Comparison of ENCODE assay signal across 8 cellular contexts in genomic region chr7:114865564-114865963, GRCh38. TPM values are rescaled to one million over a fixed set of nuclear protein-coding genes. Genes with fewer than 3 reads are reported as not detected.
DNase-seq lines count a peak whose midpoint lies in the region; ATAC-seq and TF ChIP-seq lines count a peak whose summit lies in the region.

No MANE protein-coding gene starts in this region.

- ATAC-seq in GM19467 (IDR thresholded peaks at IDR 0.05; ENCODE audit: unreplicated experiment), result peak; percentile 92
- peak; percentile 94 for ATAC-seq in HG03575 (IDR thresholded peaks at IDR 0.05; ENCODE audit: extremely low read depth, insufficient number of reproducible peaks, low FRiP score, unreplicated experiment)
- ATAC-seq in left lung, result peak; percentile 93

- H3K9me3 ChIP-seq in breast epithelium, result no peaks in the 10 kb centered on the region
- H3K9me3 ChIP-seq in left lung, result no peaks in the 10 kb centered on the region

- H3K36me3 ChIP-seq in breast epithelium (no peaks in the 10 kb centered on the region), left lung (no peaks in the 10 kb centered on the region)

- TF ChIP-seq CTCF in breast epithelium (IDR thresholded peaks at IDR 0.05) (peak in 2 of 3 donors; percentile 28 to 57), left lung (IDR thresholded peaks at IDR 0.05) (peak; percentile 73 to 81)

- H3K4me3 ChIP-seq in breast epithelium (no peak overlapping the region), left lung (no peak overlapping the region)

- intact Hi-C loops in breast epithelium (cut with DNase I; ENCODE audit: low total_unique reads) (no loop called here), left lung (cut with DNase I) (loop anchor here in 1 of 2 donors (10.0 kb wide), 1 partner anchor 349 kb away; no protein-coding TSS in a partner anchor)

- H3K4me1 ChIP-seq in breast epithelium (no peaks in the 10 kb centered on the region), left lung (no peaks in the 10 kb centered on the region)

- DNase-seq in DMS53 treated with DMSO at 0.1 percent for 48 hours (lab: John Stamatoyannopoulos, UW; ENCODE audit: unreplicated experiment) (peak; percentile 50), UCSD-AML1 (lab: John Stamatoyannopoulos, UW; ENCODE audit: unreplicated experiment) (peak; percentile 13), breast epithelium (ENCODE audit: low spot score in 2 of 2) (no peak), left lung (peak; percentile 35 to 49), occipital lobe (lab: John Stamatoyannopoulos, UW) (no peak)
- DNase-seq in stimulated activated CD8-positive, alpha-beta memory T cell treated with anti-CD3 and anti-CD28 coated beads, Interleukin-15, amount 100 ng/mL, for 1 hour (ENCODE audit: low read depth), result peak; percentile 24

- H3K27me3 ChIP-seq in breast epithelium, result no peaks in the 10 kb centered on the region
- H3K27me3 ChIP-seq in left lung, result no peaks in the 10 kb centered on the region

- no peak overlapping the region for H3K27ac ChIP-seq in breast epithelium
- H3K27ac ChIP-seq in left lung, result no peak overlapping the region

- TF ChIP-seq POLR2A in breast epithelium (IDR thresholded peaks at IDR 0.05), result no peak

RNA-seq across cellular contexts. Expression of gene MDFIC, which starts 56.3 kb away (rescaled TPM):
- total RNA-seq in breast epithelium (100 to 1,000 TPM in 1 of 3 donors, 10 to 100 TPM in 2; 29.9 to 146 (median 55.4) TPM), left lung (10 to 100 TPM; 30.8 to 50.0 TPM), occipital lobe (7.0 TPM)

Comparison
In these comparisons a context has a peak if more than half of its experiments do, and no peak if none do; other contexts are left out.
1. DNase-seq: peak in DMS53 treated with DMSO at 0.1 percent for 48 hours (single experiment), UCSD-AML1 (single experiment), left lung (2 of 2) and stimulated activated CD8-positive, alpha-beta memory T cell treated with anti-CD3 and anti-CD28 coated beads, Interleukin-15, amount 100 ng/mL, for 1 hour (single experiment); none in breast epithelium (0 of 2) and occipital lobe (single experiment).
2. Peak in every context shown above with its lines, with median percentiles within 50 percentile points of each other: ATAC-seq.